Comparison of ENCODE assay signal across 8 cellular contexts in the genomic region with DNA sequence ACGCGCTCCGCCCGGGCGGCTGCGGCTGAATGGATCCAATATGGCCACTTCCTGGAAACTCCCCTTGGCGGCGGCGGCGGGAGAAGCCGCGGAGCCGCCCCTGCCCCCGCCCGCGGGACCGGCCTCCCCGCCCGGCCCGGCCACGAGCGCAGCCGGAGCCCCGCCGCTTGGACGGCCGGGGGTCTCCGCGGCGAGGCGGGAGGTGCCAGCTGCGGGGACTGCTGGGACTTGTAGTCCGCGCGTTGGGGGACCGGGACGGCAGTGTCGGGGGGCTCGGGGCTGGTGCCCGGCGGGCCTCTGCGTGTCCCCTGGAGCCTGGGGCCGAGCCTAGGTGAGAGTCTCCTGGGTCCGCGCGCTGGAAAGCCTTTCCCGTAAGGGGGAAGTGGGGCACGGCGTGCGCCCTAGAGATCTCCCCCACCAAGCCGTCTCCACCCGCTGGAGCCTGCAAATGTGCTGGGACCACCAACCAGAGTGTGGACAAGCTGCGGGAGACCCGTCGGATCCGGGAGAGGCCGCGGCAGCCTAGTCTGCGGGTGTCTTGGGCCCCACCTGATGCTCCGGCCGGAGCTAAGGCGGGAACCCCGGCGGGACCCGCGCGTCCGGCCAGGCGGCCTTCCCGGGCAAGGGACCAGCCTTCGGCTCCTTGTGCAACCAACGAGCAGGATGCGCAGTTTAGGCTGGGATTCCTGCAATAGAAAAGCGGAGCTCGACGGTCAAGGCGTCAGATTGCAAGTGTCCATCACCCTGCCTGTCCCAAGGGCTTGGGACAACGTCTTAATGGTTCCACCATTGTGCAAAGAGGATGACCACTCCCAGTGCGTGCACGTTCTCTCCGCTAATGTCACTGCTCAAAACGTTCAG. TPM values are rescaled to one million over a fixed set of nuclear protein-coding genes. Genes with fewer than 3 reads are reported as not detected.
A peak's percentile ranks its signal among the peaks of the same experiment; 100 is the strongest.
DNase-seq lines count a peak whose midpoint lies in the region; ATAC-seq and TF ChIP-seq lines count a peak whose summit lies in the region.

A gene with protein sequence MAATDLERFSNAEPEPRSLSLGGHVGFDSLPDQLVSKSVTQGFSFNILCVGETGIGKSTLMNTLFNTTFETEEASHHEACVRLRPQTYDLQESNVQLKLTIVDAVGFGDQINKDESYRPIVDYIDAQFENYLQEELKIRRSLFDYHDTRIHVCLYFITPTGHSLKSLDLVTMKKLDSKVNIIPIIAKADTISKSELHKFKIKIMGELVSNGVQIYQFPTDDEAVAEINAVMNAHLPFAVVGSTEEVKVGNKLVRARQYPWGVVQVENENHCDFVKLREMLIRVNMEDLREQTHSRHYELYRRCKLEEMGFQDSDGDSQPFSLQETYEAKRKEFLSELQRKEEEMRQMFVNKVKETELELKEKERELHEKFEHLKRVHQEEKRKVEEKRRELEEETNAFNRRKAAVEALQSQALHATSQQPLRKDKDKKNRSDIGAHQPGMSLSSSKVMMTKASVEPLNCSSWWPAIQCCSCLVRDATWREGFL (minus strand): TSS at position 31 of the 861 bp plus-strand sequence. CDS start 102 bp downstream, outside the sequence.

- H3K27ac Mint-ChIP-seq in nephron progenitor cell: no peak within 1 kb of the TSS

- 3 to 14% methylated on average over 13 to 39 of the region's 82 CpGs for WGBS in transverse colon (ENCODE audit: low coverage in 1 of 2), 2 donors

- H3K9me3 ChIP-seq in transverse colon: no peaks in the 10 kb centered on the region

- TF ChIP-seq EP300 in transverse colon (IDR thresholded peaks at IDR 0.05; ENCODE audit: low read depth): no peak

- H3K27me3 Mint-ChIP-seq in nephron progenitor cell (ENCODE audit: low read depth, poor library complexity): peaks cover 54% of the 10 kb centered on the region

- peak within 1 kb of the TSS; percentile 81 for H3K4me3 Mint-ChIP-seq in nephron progenitor cell

- peak; percentile 48 for ATAC-seq in HG02588 (IDR thresholded peaks at IDR 0.05; ENCODE audit: unreplicated experiment)

- H3K36me3 Mint-ChIP-seq in nephron progenitor cell (ENCODE audit: low read depth): no peaks in the 10 kb centered on the region

- no peaks in the 10 kb centered on the region for H3K36me3 ChIP-seq in transverse colon

- H3K4me1 Mint-ChIP-seq in nephron progenitor cell: peaks cover 29% of the 10 kb centered on the region

- H3K9me3 Mint-ChIP-seq in nephron progenitor cell: no peaks in the 10 kb centered on the region

- peak within 1 kb of the TSS; percentile 80 to 84 (median 83) for H3K27ac ChIP-seq in transverse colon

- DNase-seq in DMS53 (lab: John Stamatoyannopoulos, UW) (peak; percentile 68), DMS53 treated with DMSO at 0.1 percent for 48 hours (lab: John Stamatoyannopoulos, UW; ENCODE audit: unreplicated experiment) (no peak), NOMO-1 treated with dmso at 0.1 percent for 144 hours (lab: John Stamatoyannopoulos, UW; ENCODE audit: unreplicated experiment) (peak; percentile 5), fibroblast of villous mesenchyme (ENCODE audit: low read depth) (peak; percentile 49), nephron progenitor cell (peak; percentile 74), transverse colon (peak; percentile 59)
- DNase-seq in activated effector memory CD4-positive, alpha-beta T cell treated with anti-CD3 and anti-CD28 coated beads, Interleukin-2, amount 50 U/mL, for 16 hours: peak; percentile 82

- intact Hi-C loops in transverse colon (cut with DNase I; ENCODE audit: low total_unique reads): no loop called here

- no peak for TF ChIP-seq POLR2A in transverse colon (IDR thresholded peaks at IDR 0.05)

- H3K4me3 ChIP-seq in fibroblast of villous mesenchyme (ENCODE audit: low read depth, low read length) (peak within 1 kb of the TSS; percentile 77), transverse colon (peak within 1 kb of the TSS; percentile 83 to 94 (median 88))

- peaks cover 7 to 26% (median 21%) of the 10 kb centered on the region in 4 donors for H3K4me1 ChIP-seq in transverse colon

- H3K27me3 ChIP-seq in transverse colon: no peaks in the 10 kb centered on the region

- TF ChIP-seq CTCF in fibroblast of villous mesenchyme (IDR thresholded peaks at IDR 0.05; ENCODE audit: insufficient read depth, low read depth, low read length) (no peak), nephron progenitor cell (IDR thresholded peaks at IDR 0.05) (no peak), transverse colon (IDR thresholded peaks at IDR 0.05) (peak in 1 of 5 experiments; percentile 1)

- in situ Hi-C loops in transverse colon (cut with MboI; ENCODE audit: low pct_ligation_motif_present in 1 of 4, low pct_unique_long_range_greater_than_20kb in 1 of 4, low sequenced_read_pairs in 3 of 4): loop anchor here in 1 of 4 donors (25.0 kb wide), 1 partner anchor 390 kb away; no protein-coding TSS in a partner anchor

RNA-seq across cellular contexts. Expression of the gene that starts here (rescaled TPM):
- total RNA-seq in fibroblast of villous mesenchyme (43.5 and 51.4 TPM in 2 replicates), transverse colon (10 to 100 TPM; 38.4 to 70.7 (median 53.5) TPM)
